In the genomic region with DNA sequence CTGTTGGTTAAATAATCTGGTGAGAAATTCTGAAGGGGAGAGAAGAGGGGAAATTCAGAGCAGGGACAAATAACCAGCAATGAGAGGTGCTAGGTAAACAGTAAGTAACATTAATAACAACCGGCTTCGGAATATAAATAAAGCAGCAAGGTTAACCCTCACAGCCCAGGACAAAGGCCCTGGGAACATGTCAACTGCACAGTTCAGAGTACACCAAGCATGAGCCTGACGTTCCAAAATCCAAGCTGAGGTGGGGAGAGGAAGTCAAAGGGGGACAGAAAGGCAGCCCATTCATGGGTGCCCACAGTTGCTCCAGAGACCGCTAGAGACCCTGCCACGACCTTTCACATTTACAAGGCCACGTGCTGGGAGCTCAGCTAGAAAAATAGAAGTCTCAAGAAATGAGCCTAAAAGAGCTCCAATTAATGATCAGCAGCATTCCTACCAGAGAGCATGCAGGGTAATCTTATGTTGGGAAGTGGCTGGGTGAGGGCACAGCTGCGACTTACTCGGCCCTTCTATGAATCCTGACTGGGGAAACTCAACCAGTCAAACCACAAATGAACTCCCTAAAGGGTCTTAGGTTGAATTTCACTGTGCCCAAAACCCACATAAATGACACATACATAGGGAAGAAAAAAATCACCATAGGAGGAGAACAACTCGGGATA, we compare ENCODE assay signal across 10 cellular contexts. TPM values are rescaled to one million over a fixed set of nuclear protein-coding genes. Genes with fewer than 3 reads are reported as not detected.
A peak's percentile ranks its signal among the peaks of the same experiment; 100 is the strongest.
DNase-seq lines count a peak whose midpoint lies in the region; ATAC-seq and TF ChIP-seq lines count a peak whose summit lies in the region.
"Had no signal": no experiment of that assay in that cellular context is flagged by ENCODE, and none has a peak within 500 bp of the region (broad histone marks: within the 10 kb centered on the region; RNA-seq: fewer than 3 reads in every experiment).

No MANE protein-coding gene starts in this region.

- no peaks in the 10 kb centered on the region for H3K9me3 ChIP-seq in transverse colon

- WGBS in transverse colon (ENCODE audit: low coverage in 1 of 2), 2 donors = 43 to 50% methylated on average over 5 to 9 of the region's 9 CpGs
- WGBS in mesendoderm (ENCODE audit: extremely low coverage, insufficient coverage, low lambda C conversion rate) = no CpG with 5 or more reads among the region's 9 CpGs

- intact Hi-C loops in transverse colon (cut with DNase I; ENCODE audit: low total_unique reads) = no loop called here

- H3K27me3 ChIP-seq in transverse colon = no peaks in the 10 kb centered on the region
- H3K27me3 ChIP-seq in mesendoderm (ENCODE audit: insufficient read depth, low read length, poor library complexity) = no peaks in the 10 kb centered on the region

- peaks cover 61% of the 10 kb centered on the region for H3K4me1 Mint-ChIP-seq in activated T-cell treated with anti-CD3 and anti-CD28 coated beads, Interleukin-2, amount 50 U/mL, for 72 hours (ENCODE audit: low read depth)
- peaks cover 26% of the 10 kb centered on the region for H3K4me1 Mint-ChIP-seq in brain
- peaks cover 39 to 57% (median 56%) of the 10 kb centered on the region in 4 donors for H3K4me1 Mint-ChIP-seq in naive thymus-derived CD8-positive, alpha-beta T cell

- no peaks in the 10 kb centered on the region for H3K27me3 Mint-ChIP-seq in activated T-cell treated with anti-CD3 and anti-CD28 coated beads, Interleukin-2, amount 50 U/mL, for 72 hours (ENCODE audit: low read depth)
- H3K27me3 Mint-ChIP-seq in brain = no peaks in the 10 kb centered on the region
- no peaks in the 10 kb centered on the region for H3K27me3 Mint-ChIP-seq in naive thymus-derived CD8-positive, alpha-beta T cell

- POLR2A ChIA-PET in naive thymus-derived CD8-positive, alpha-beta T cell (lab: Charles Lee) = interaction anchor here (0.6 to 3.2 kb wide), 6 partner anchors 10 to 53 kb away, joined by 3 to 22 read pairs (median 4); no protein-coding TSS in a partner anchor

- TF ChIP-seq CTCF in brain (conservative IDR thresholded peaks at IDR 0.05) (no peak), transverse colon (IDR thresholded peaks at IDR 0.05) (no peak)

- no peak overlapping the region for H4K8ac ChIP-seq in mesendoderm (ENCODE audit: low read depth, low read length)

- H2AK5ac ChIP-seq in mesendoderm (ENCODE audit: low read length) = no peak overlapping the region

- peak overlapping the region; percentile 97 for H3K27ac Mint-ChIP-seq in activated T-cell treated with anti-CD3 and anti-CD28 coated beads, Interleukin-2, amount 50 U/mL, for 72 hours
- H3K27ac Mint-ChIP-seq in brain = peak overlapping the region in 3 of 5 experiments; percentile 38 to 56 (median 40)
- H3K27ac Mint-ChIP-seq in naive thymus-derived CD8-positive, alpha-beta T cell = peak overlapping the region; percentile 50 to 97 (median 92)

- H3K18ac ChIP-seq in mesendoderm (ENCODE audit: low read length) = no peak overlapping the region

- no peak overlapping the region for H4K5ac ChIP-seq in mesendoderm (ENCODE audit: low read length)

- H3K79me2 ChIP-seq in mesendoderm (ENCODE audit: control insufficient read depth, insufficient read depth, low read length) = no peaks in the 10 kb centered on the region

- no peak overlapping the region for H3K23ac ChIP-seq in mesendoderm (ENCODE audit: low read length)

- H2BK120ac ChIP-seq in mesendoderm (ENCODE audit: low read depth, low read length) = no peak overlapping the region

- in situ Hi-C loops in transverse colon (cut with MboI; ENCODE audit: low pct_ligation_motif_present in 1 of 4, low pct_unique_long_range_greater_than_20kb in 1 of 4, low sequenced_read_pairs in 3 of 4) = no loop called here

- no peaks in the 10 kb centered on the region for H3K9me3 Mint-ChIP-seq in activated T-cell treated with anti-CD3 and anti-CD28 coated beads, Interleukin-2, amount 50 U/mL, for 72 hours
- H3K9me3 Mint-ChIP-seq in brain = peaks cover 0 to 3% (median 0%) of the 10 kb centered on the region in 5 experiments
- H3K9me3 Mint-ChIP-seq in naive thymus-derived CD8-positive, alpha-beta T cell = no peaks in the 10 kb centered on the region

- peaks cover 3% of the 10 kb centered on the region for H3K79me1 ChIP-seq in mesendoderm (ENCODE audit: low read length)

- H3K56ac ChIP-seq in mesendoderm (ENCODE audit: low read length) = no peak overlapping the region

- ATAC-seq in activated T-cell treated with anti-CD3 and anti-CD28 coated beads, Interleukin-2, amount 50 U/mL, for 72 hours (replicated peaks in 1 of 2) = peak; percentile 8 to 18
- ATAC-seq in naive thymus-derived CD8-positive, alpha-beta T cell = peak; percentile 29 to 42
- ATAC-seq in HG03442 (IDR thresholded peaks at IDR 0.05; ENCODE audit: unreplicated experiment) = no peak

- no peak overlapping the region for H2BK5ac ChIP-seq in mesendoderm (ENCODE audit: low read length)

- H3K4me3 ChIP-seq in transverse colon (no peak overlapping the region), mesendoderm (ENCODE audit: low read length) (no peak overlapping the region)

- TF ChIP-seq EP300 in transverse colon (IDR thresholded peaks at IDR 0.05; ENCODE audit: low read depth) = no peak

- H3K27ac ChIP-seq in transverse colon = peak overlapping the region; percentile 64 to 68 (median 66)
- H3K27ac ChIP-seq in substantia nigra (ENCODE audit: low read depth, low read length, poor library complexity, severe bottlenecking) = no peak overlapping the region
- H3K27ac ChIP-seq in mesendoderm (ENCODE audit: low read depth, low read length) = no peak overlapping the region

- H3K36me3 ChIP-seq in transverse colon (no peaks in the 10 kb centered on the region), mesendoderm (ENCODE audit: control insufficient read depth, insufficient read depth, low read length) (no peaks in the 10 kb centered on the region)

- DNase-seq in activated T-cell treated with anti-CD3 and anti-CD28 coated beads, Interleukin-2, amount 50 U/mL, for 72 hours = no peak
- DNase-seq in activated T-cell treated with anti-CD3 and anti-CD28 coated beads for 4 hours (no peak), transverse colon (no peak), substantia nigra (lab: John Stamatoyannopoulos, UW) (no peak), mesendoderm (no peak)
- no peak for DNase-seq in naive thymus-derived CD8-positive, alpha-beta T cell
- DNase-seq: ACHN, hippocampal formation had no signal

- TF ChIP-seq POLR2A in transverse colon (IDR thresholded peaks at IDR 0.05) = no peak

- no peak overlapping the region for H3K9ac ChIP-seq in mesendoderm (ENCODE audit: low read length)

- no peak overlapping the region for H2BK15ac ChIP-seq in mesendoderm (replicated peaks; ENCODE audit: low read depth)

- H3K4me1 ChIP-seq in transverse colon (peaks cover 15 to 23% (median 18%) of the 10 kb centered on the region in 4 donors), mesendoderm (ENCODE audit: control insufficient read depth, low read depth, low read length) (no peaks in the 10 kb centered on the region)

- peak overlapping the region; percentile 85 to 97 for H3K4me3 Mint-ChIP-seq in activated T-cell treated with anti-CD3 and anti-CD28 coated beads, Interleukin-2, amount 50 U/mL, for 72 hours
- no peak overlapping the region for H3K4me3 Mint-ChIP-seq in brain
- peak overlapping the region; percentile 69 to 98 (median 82) for H3K4me3 Mint-ChIP-seq in naive thymus-derived CD8-positive, alpha-beta T cell

- H3K4me2 ChIP-seq in mesendoderm (ENCODE audit: low read length) = no peak overlapping the region

- no peak overlapping the region for H3K4ac ChIP-seq in mesendoderm (ENCODE audit: low read depth, low read length)

- peaks cover 9 to 10% of the 10 kb centered on the region in 2 donors for H3K36me3 Mint-ChIP-seq in activated T-cell treated with anti-CD3 and anti-CD28 coated beads, Interleukin-2, amount 50 U/mL, for 72 hours (ENCODE audit: insufficient read depth in 2 of 2)
- H3K36me3 Mint-ChIP-seq in brain = peaks cover 56% of the 10 kb centered on the region
- peaks cover 5 to 49% (median 22%) of the 10 kb centered on the region in 3 donors for H3K36me3 Mint-ChIP-seq in naive thymus-derived CD8-positive, alpha-beta T cell

RNA-seq across cellular contexts. Expression of gene UXS1, which starts 55.1 kb away (rescaled TPM):
- 10 to 100 TPM; 33.9 to 39.9 TPM for total RNA-seq in activated T-cell treated with anti-CD3 and anti-CD28 coated beads, Interleukin-2, amount 50 U/mL, for 72 hours
- 28.1 TPM for polyA plus RNA-seq in brain (ENCODE audit: insufficient read depth, low read depth, low replicate concordance)
- 100 to 1,000 TPM; 186 to 187 TPM for total RNA-seq in naive thymus-derived CD8-positive, alpha-beta T cell
- 100 to 1,000 TPM in 1 of 3 donors, 10 to 100 TPM in 2; 56.4 to 108 (median 74.9) TPM for polyA plus RNA-seq in naive thymus-derived CD8-positive, alpha-beta T cell
- 10 to 100 TPM; 37.0 to 86.6 (median 62.5) TPM for total RNA-seq in transverse colon
- polyA plus RNA-seq in mesendoderm (2013, experiment 1 of 2) = 37.8 TPM
- polyA plus RNA-seq in mesendoderm (2013, experiment 2 of 2) = 39.0 TPM

Comparison
In these comparisons a context has a peak if more than half of its experiments do, and no peak if none do; other contexts are left out.
1. H3K27ac Mint-ChIP-seq: peak in every context shown above with its lines; median percentile 97 in activated T-cell treated with anti-CD3 and anti-CD28 coated beads, Interleukin-2, amount 50 U/mL, for 72 hours; 92 in naive thymus-derived CD8-positive, alpha-beta T cell; 40 in brain.
2. H3K4me3 Mint-ChIP-seq: peak in activated T-cell treated with anti-CD3 and anti-CD28 coated beads, Interleukin-2, amount 50 U/mL, for 72 hours (2 of 2) and naive thymus-derived CD8-positive, alpha-beta T cell (10 of 10); none in brain (0 of 5).
3. H3K27ac ChIP-seq: peak in transverse colon (4 of 4); none in substantia nigra (single experiment) and mesendoderm (single experiment).